In genomic region chr9:13053504-13053903, GRCh38 we compare ENCODE assay signal across 19 cellular contexts.
"Had no signal": no experiment of that assay in that cellular context is flagged by ENCODE, and none has a peak within 500 bp of the region (broad histone marks: within the 10 kb centered on the region; RNA-seq: fewer than 3 reads in every experiment).

No MANE protein-coding gene starts in this region.

- FAIRE-seq: RCC 7860 had no signal

- ATAC-seq: Right ventricle myocardium inferior, SK-N-SH treated with all-trans-retinoic acid at 6 μM for 48 hours had no signal

- DNase-seq: KBM-7, MG63, NCI-H1092, NCI-H1105 treated with DMSO at 0.1 percent for 48 hours, NCI-H1417 treated with DMSO at 0.1 percent for 48 hours, NCI-H1694, NCI-H187 treated with DMSO at 0.1 percent for 48 hours, NCI-H2029 treated with DMSO at 0.1 percent for 48 hours, NCI-H2171 treated with DMSO at 0.1 percent for 48 hours, NCI-H345, NCI-H524, NCI-H526 treated with DMSO at 0.1 percent for 48 hours, NCI-H774, RPMI8226, SHP77 treated with DMSO at 0.1 percent for 48 hours, SJCRH30 had no signal

- H3K36me3 ChIP-seq: MG63, SJCRH30 had no signal

- H3K27me3 ChIP-seq: SJCRH30 had no signal

- H3K27ac ChIP-seq: SJCRH30 had no signal

- H3K9me3 ChIP-seq: MG63, SJCRH30 had no signal

- H3K4me1 ChIP-seq: SJCRH30 had no signal

- H3K4me3 ChIP-seq: MG63, SJCRH30 had no signal
